In genomic region chr3:107599755-107600122, GRCh38 we compare ENCODE assay signal across 8 cellular contexts.
A peak's percentile ranks its signal among the peaks of the same experiment; 100 is the strongest.
DNase-seq lines count a peak whose midpoint lies in the region; ATAC-seq and TF ChIP-seq lines count a peak whose summit lies in the region.

No MANE protein-coding gene starts in this region.

- H3K27ac ChIP-seq in cardiac muscle cell (peak overlapping the region; percentile 79), mesenchymal stem cell (ENCODE audit: low read length, poor library complexity, severe bottlenecking) (peak overlapping the region; percentile 97), urinary bladder (ENCODE audit: low read depth) (peak overlapping the region; percentile 18)

- H3K4me2 ChIP-seq in mesenchymal stem cell (ENCODE audit: low read length, poor library complexity, severe bottlenecking) = peak overlapping the region; percentile 84

- 22% methylated on average over 2 of the region's 4 CpGs for WGBS in mesenchymal stem cell
- WGBS in urinary bladder = 9% methylated on average over 4 of the region's 4 CpGs

- no peak overlapping the region for H4K8ac ChIP-seq in mesenchymal stem cell (ENCODE audit: low read length)

- DNase-seq in cardiac muscle cell (ENCODE audit: low read depth in 1 of 2, low spot score in 1 of 2) = no peak
- DNase-seq in left cardiac atrium = no peak
- peak; percentile 21 for DNase-seq in astrocyte of the spinal cord (ENCODE audit: low read depth, low spot score)
- no peak for DNase-seq in mesenchymal stem cell
- DNase-seq in stimulated activated CD4-positive, alpha-beta T cell treated with anti-CD3 and anti-CD28 coated beads, Interleukin-2, amount 100 ng/mL, for 24 hours = no peak
- no peak for DNase-seq in ecto neural progenitor cell (ENCODE audit: low spot score)
- DNase-seq in stimulated activated CD4-positive, alpha-beta T cell treated with anti-CD3 and anti-CD28 coated beads, Interleukin-15, amount 100 ng/mL, for 24 hours = no peak

- H2BK12ac ChIP-seq in mesenchymal stem cell (ENCODE audit: low read length in 2 of 2) = peak overlapping the region in 1 of 2 experiments; percentile 5

- H3K4me3 ChIP-seq in cardiac muscle cell (no peak overlapping the region), astrocyte of the spinal cord (ENCODE audit: low read depth, low read length) (peak overlapping the region; percentile 29), mesenchymal stem cell (ENCODE audit: insufficient read depth in 1 of 2, low read depth in 1 of 2, low read length in 2 of 2) (peak overlapping the region in 1 of 2 experiments; percentile 79), urinary bladder (ENCODE audit: low read depth, low read length) (peak overlapping the region; percentile 35)

- H3K79me1 ChIP-seq in mesenchymal stem cell (replicated peaks; ENCODE audit: low read length, poor library complexity, severe bottlenecking) = peaks cover 22% of the 10 kb centered on the region

- peaks cover 11% of the 10 kb centered on the region for H3K4me1 ChIP-seq in cardiac muscle cell (ENCODE audit: low read depth)
- peaks cover 3% of the 10 kb centered on the region for H3K4me1 ChIP-seq in mesenchymal stem cell (ENCODE audit: control insufficient read depth, insufficient read depth, low read depth, low read length)
- peaks cover 2% of the 10 kb centered on the region for H3K4me1 ChIP-seq in urinary bladder (ENCODE audit: insufficient read depth)

- H3K27me3 ChIP-seq in cardiac muscle cell (no peaks in the 10 kb centered on the region), mesenchymal stem cell (ENCODE audit: control insufficient read depth in 1 of 2, insufficient read depth in 1 of 2, low read length in 2 of 2) (no peaks in the 10 kb centered on the region)

- H3K4ac ChIP-seq in mesenchymal stem cell (ENCODE audit: low read depth in 1 of 2, low read length in 2 of 2) = no peak overlapping the region

- H3K9ac ChIP-seq in mesenchymal stem cell (ENCODE audit: low read length) = peak overlapping the region; percentile 91

- H3K9me3 ChIP-seq in cardiac muscle cell (ENCODE audit: low read depth) = no peaks in the 10 kb centered on the region
- H3K9me3 ChIP-seq in mesenchymal stem cell (ENCODE audit: control insufficient read depth, low read length) = peaks cover 3% of the 10 kb centered on the region

- no peak overlapping the region for H3K14ac ChIP-seq in mesenchymal stem cell (ENCODE audit: low read length in 2 of 2)

- H3K18ac ChIP-seq in mesenchymal stem cell (ENCODE audit: low read depth in 1 of 2, low read length in 2 of 2) = peak overlapping the region in 1 of 2 experiments; percentile 60

- no peak overlapping the region for H2AK5ac ChIP-seq in mesenchymal stem cell (ENCODE audit: low read length, severe bottlenecking)

- intact Hi-C loops in left cardiac atrium (cut with DNase I) = loop anchor here in 1 of 2 donors (5.0 kb wide), 1 partner anchor 928 kb away; no protein-coding TSS in a partner anchor

- no peak overlapping the region for H2BK15ac ChIP-seq in mesenchymal stem cell (ENCODE audit: low read depth, poor library complexity, severe bottlenecking)

- H2BK5ac ChIP-seq in mesenchymal stem cell (ENCODE audit: low read depth, low read length, poor library complexity, severe bottlenecking) = peak overlapping the region; percentile 46

- no peaks in the 10 kb centered on the region for H3K36me3 ChIP-seq in cardiac muscle cell
- H3K36me3 ChIP-seq in mesenchymal stem cell (ENCODE audit: control insufficient read depth in 1 of 2, insufficient read depth in 2 of 2, low read depth in 1 of 2, low read length in 2 of 2) = no peaks in the 10 kb centered on the region
- H3K36me3 ChIP-seq in urinary bladder (ENCODE audit: insufficient read depth) = no peaks in the 10 kb centered on the region

- in situ Hi-C loops in astrocyte of the spinal cord (cut with HindIII; ENCODE audit: low sequenced_read_pairs) = no loop called here

- H4K91ac ChIP-seq in mesenchymal stem cell (ENCODE audit: low read length) = no peak overlapping the region

- no peak overlapping the region for H2AFZ ChIP-seq in mesenchymal stem cell (ENCODE audit: low read depth, low read length)

- TF ChIP-seq CTCF in cardiac muscle cell (IDR thresholded peaks at IDR 0.05; ENCODE audit: low read depth, low read length) (no peak), astrocyte of the spinal cord (IDR thresholded peaks at IDR 0.05; ENCODE audit: low read depth, low read length) (no peak)

- H3K23ac ChIP-seq in mesenchymal stem cell (ENCODE audit: low read length in 2 of 2) = no peak overlapping the region

- no peak overlapping the region for H2BK120ac ChIP-seq in mesenchymal stem cell (ENCODE audit: low read depth, low read length)

- no peak for ATAC-seq in left cardiac atrium

Comparison
In these comparisons a context has a peak if more than half of its experiments do, and no peak if none do; other contexts are left out.
1. H3K27ac ChIP-seq: peak in every context shown above with its lines; median percentile 97 in mesenchymal stem cell; 79 in cardiac muscle cell; 18 in urinary bladder.